ENCODE assay signal across 1 cellular context in the genomic region with DNA sequence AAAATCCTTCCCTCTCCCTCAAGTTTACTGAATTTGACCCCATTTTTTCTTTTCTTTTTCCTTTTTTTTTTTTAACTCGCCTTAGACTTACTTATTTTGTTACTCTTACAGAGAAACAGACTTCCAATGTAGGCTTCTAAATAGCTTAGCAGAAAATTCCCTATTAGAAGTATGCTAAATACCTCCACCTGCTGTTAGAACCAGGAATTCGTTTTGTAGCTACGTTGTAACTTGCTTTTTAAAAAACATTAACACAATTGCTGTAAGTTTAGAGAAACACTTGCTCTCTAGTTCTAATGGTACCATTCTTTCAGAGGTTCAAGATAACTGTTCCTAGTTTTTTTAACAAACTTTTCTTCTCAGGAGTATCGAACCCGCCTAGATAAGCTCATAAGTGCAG.
TF ChIP-seq lines count a peak whose summit lies in the region.

No MANE protein-coding gene starts in this region.

TF ChIP-seq in HCT116, 20 proteins besides CTCF, POLR2A, EP300 and RAD21 (continued from another document):
- no peak for TF ChIP-seq POLR2AphosphoS5 (IDR thresholded peaks at IDR 0.05; ENCODE audit: low read depth, low read length)
- TF ChIP-seq CBX3 (IDR thresholded peaks at IDR 0.05; ENCODE audit: low read depth): no peak
- no peak for TF ChIP-seq EGR1 (IDR thresholded peaks at IDR 0.05; ENCODE audit: low read depth)
- TF ChIP-seq ZFX (IDR thresholded peaks at IDR 0.05): no peak
- no peak for TF ChIP-seq ZNF274 (IDR thresholded peaks at IDR 0.05; ENCODE audit: low read depth, low read length)
- TF ChIP-seq EZH2 (IDR thresholded peaks at IDR 0.05): no peak
- TF ChIP-seq ZBTB33 (IDR thresholded peaks at IDR 0.05; ENCODE audit: extremely low read depth, insufficient replicate concordance, low read length): no peak
- no peak for TF ChIP-seq YY1 (IDR thresholded peaks at IDR 0.05; ENCODE audit: extremely low read depth, insufficient replicate concordance, low read depth, low read length)
- TF ChIP-seq JUND (IDR thresholded peaks at IDR 0.05): no peak
- TF ChIP-seq EZH2phosphoT487 (IDR thresholded peaks at IDR 0.05; ENCODE audit: borderline replicate concordance): no peak
- TF ChIP-seq CEBPB (IDR thresholded peaks at IDR 0.05; ENCODE audit: low read depth): no peak
- TF ChIP-seq ATF3 (IDR thresholded peaks at IDR 0.05): no peak
- TF ChIP-seq TCF7L2 (IDR thresholded peaks at IDR 0.05; ENCODE audit: borderline replicate concordance, extremely low read depth, insufficient read depth, insufficient read length): no peak
- no peak for TF ChIP-seq MAX (IDR thresholded peaks at IDR 0.05)
- no peak for TF ChIP-seq FOSL1 (IDR thresholded peaks at IDR 0.05; ENCODE audit: low read depth)
